ENCODE assay signal across 1 cellular context in genomic region chr6:70369332-70369950, GRCh38.
TF ChIP-seq lines count a peak whose summit lies in the region.

No MANE protein-coding gene starts in this region.

TF ChIP-seq in HEK293, 187 proteins besides CTCF, POLR2A, EP300 and RAD21 (continued from another document):
- TF ChIP-seq ZBTB44 (tag by site-specific recombination; IDR thresholded peaks at IDR 0.05) (no peak), ZNF701 (tag by site-specific recombination; IDR thresholded peaks at IDR 0.05) (no peak), ZNF132 (tag by site-specific recombination; IDR thresholded peaks at IDR 0.05; ENCODE audit: borderline replicate concordance) (no peak), ZNF174 (tag by site-specific recombination; IDR thresholded peaks at IDR 0.05) (no peak), ZNF768 (tag by site-specific recombination; IDR thresholded peaks at IDR 0.05) (no peak; the same call in 1 of the 2 replicates), GLIS1 (tag by site-specific recombination; IDR thresholded peaks at IDR 0.05) (no peak), BCL11B (tag by site-specific recombination; IDR thresholded peaks at IDR 0.05; ENCODE audit: low read depth) (no peak), ZNF391 (tag by site-specific recombination; IDR thresholded peaks at IDR 0.05; ENCODE audit: borderline replicate concordance, low read depth) (no peak), ZNF239 (tag by site-specific recombination; IDR thresholded peaks at IDR 0.05) (no peak), ZFHX2 (tag by site-specific recombination; conservative IDR thresholded peaks at IDR 0.05) (no peak), EGR2 (tag by site-specific recombination; IDR thresholded peaks at IDR 0.05; ENCODE audit: low read depth) (no peak), ZNF114 (tag by site-specific recombination; IDR thresholded peaks at IDR 0.05) (no peak), ZNF791 (tag by site-specific recombination; IDR thresholded peaks at IDR 0.05) (no peak), ZNF19 (tag by site-specific recombination; IDR thresholded peaks at IDR 0.05; ENCODE audit: low read depth) (no peak), ZNF335 (tag by site-specific recombination; conservative IDR thresholded peaks at IDR 0.05) (0 out of 2 replicates have a peak, but pooled peaks have one; percentile 17), ZNF548 (tag by site-specific recombination; IDR thresholded peaks at IDR 0.05) (no peak), ZNF423 (tag by site-specific recombination; IDR thresholded peaks at IDR 0.05) (no peak), MYNN (tag by site-specific recombination; IDR thresholded peaks at IDR 0.05; ENCODE audit: borderline replicate concordance) (no peak), SP7 (tag by site-specific recombination; IDR thresholded peaks at IDR 0.05) (peak; percentile 27; the same call in 1 of the 2 replicates), SETDB1 (IDR thresholded peaks at IDR 0.05; ENCODE audit: insufficient read length, low read length) (no peak), ZFP37 (tag by site-specific recombination; IDR thresholded peaks at IDR 0.05) (peak; percentile 42; the same call in 1 of the 2 replicates), BCL6B (tag by site-specific recombination; IDR thresholded peaks at IDR 0.05) (no peak), ZNF660 (tag by site-specific recombination; IDR thresholded peaks at IDR 0.05) (0 out of 2 replicates have a peak, but pooled peaks have one; percentile 65), ZNF513 (tag by site-specific recombination; IDR thresholded peaks at IDR 0.05) (no peak), ZNF777 (tag by site-specific recombination; IDR thresholded peaks at IDR 0.05; ENCODE audit: borderline replicate concordance) (no peak), SCRT1 (tag by site-specific recombination; IDR thresholded peaks at IDR 0.05; ENCODE audit: borderline replicate concordance) (no peak), ZNF48 (tag by site-specific recombination; IDR thresholded peaks at IDR 0.05) (no peak), ZBTB17 (tag by site-specific recombination; IDR thresholded peaks at IDR 0.05) (0 out of 2 replicates have a peak, but pooled peaks have one; percentile 34), ZNF16 (tag by site-specific recombination; IDR thresholded peaks at IDR 0.05; ENCODE audit: low read depth) (no peak), ZNF449 (tag by site-specific recombination; IDR thresholded peaks at IDR 0.05) (no peak), SALL2 (tag by site-specific recombination; IDR thresholded peaks at IDR 0.05; ENCODE audit: borderline replicate concordance) (no peak), ZNF561 (tag by site-specific recombination; IDR thresholded peaks at IDR 0.05; ENCODE audit: borderline replicate concordance) (no peak), ZFP3 (tag by site-specific recombination; IDR thresholded peaks at IDR 0.05; ENCODE audit: low read depth) (no peak), ZNF26 (tag by site-specific recombination; IDR thresholded peaks at IDR 0.05) (no peak), ZNF677 (tag by site-specific recombination; IDR thresholded peaks at IDR 0.05) (no peak), ZNF280D (tag by site-specific recombination; IDR thresholded peaks at IDR 0.05) (no peak), KLF10 (tag by site-specific recombination; IDR thresholded peaks at IDR 0.05) (no peak), TRIM28 (IDR thresholded peaks at IDR 0.05; ENCODE audit: borderline replicate concordance, low read length) (peak; percentile 41; the same call in 1 of the 2 replicates), OVOL3 (tag by site-specific recombination; IDR thresholded peaks at IDR 0.05) (no peak), ZNF623 (tag by site-specific recombination; IDR thresholded peaks at IDR 0.05) (no peak)
